ENCODE assay signal across 25 cellular contexts in genomic region chr19:52664461-52664860, GRCh38.
DNase-seq lines count a peak whose midpoint lies in the region; ATAC-seq and TF ChIP-seq lines count a peak whose summit lies in the region.
"Had no signal": no experiment of that assay in that cellular context is flagged by ENCODE, and none has a peak within 500 bp of the region (broad histone marks: within the 10 kb centered on the region; RNA-seq: fewer than 3 reads in every experiment).

No MANE protein-coding gene starts in this region.

- H3K4me3 Mint-ChIP-seq in nephron progenitor cell: no peak overlapping the region
- H3K4me3 Mint-ChIP-seq: activated CD4-positive, alpha-beta T cell treated with anti-CD3 and anti-CD28 coated beads for 36 hours; activated naive CD4-positive, alpha-beta T cell treated with anti-CD3 and anti-CD28 coated beads, Interleukin-2, amount 50 U/mL, for 24 hours; activated T-helper 1 cell treated with anti-CD3 and anti-CD28 coated beads, Interleukin-12 subunit alpha, Interleukin-12 subunit beta, Interleukin-2, Interleukin-4 antibody, amounts not matched to agents 30 ng/mL and 10 ng/mL and 1 ng/mL, durations not matched to agents 14 hours and 24 hours and 36 hours had no signal

- no peak for TF ChIP-seq CTCF in nephron progenitor cell (IDR thresholded peaks at IDR 0.05)

- no peak for ATAC-seq in HG02759 (IDR thresholded peaks at IDR 0.05; ENCODE audit: unreplicated experiment)
- ATAC-seq: activated CD4-positive, alpha-beta T cell treated with anti-CD3 and anti-CD28 coated beads for 36 hours; Right ventricle myocardium inferior; stimulated activated naive CD8-positive, alpha-beta T cell treated with anti-CD3 and anti-CD28 coated beads, Interleukin-15, Interleukin-2, amounts not matched to agents 100 U/mL and 50 U/mL, for 24 hours had no signal

- H3K9me3 Mint-ChIP-seq in nephron progenitor cell: no peaks in the 10 kb centered on the region
- H3K9me3 Mint-ChIP-seq: activated naive CD4-positive, alpha-beta T cell treated with anti-CD3 and anti-CD28 coated beads, Interleukin-2, amount 50 U/mL, for 24 hours had no signal

- no peak for TF ChIP-seq POLR2A in erythroblast (IDR thresholded peaks at IDR 0.05; ENCODE audit: low read length)

- H3K36me3 Mint-ChIP-seq in nephron progenitor cell (ENCODE audit: low read depth): peaks cover 60% of the 10 kb centered on the region

- peak; percentile 38 for DNase-seq in D341Med (ENCODE audit: low spot score)
- DNase-seq in LoVo (ENCODE audit: low spot score): peak; percentile 38
- DNase-seq in epithelial cell of prostate (ENCODE audit: low read depth, low spot score): no peak
- DNase-seq in nephron progenitor cell: peak; percentile 5
- no peak for DNase-seq in SKM-1 treated with dmso at 0.1 percent for 144 hours (lab: John Stamatoyannopoulos, UW; ENCODE audit: unreplicated experiment)
- no peak for DNase-seq in activated T-cell treated with anti-CD3 and anti-CD28 coated beads for 4 hours
- no peak for DNase-seq in erythroblast (lab: John Stamatoyannopoulos, UW)
- DNase-seq: activated CD4-positive, alpha-beta T cell treated with anti-CD3 and anti-CD28 coated beads for 36 hours; Caco-2; central memory CD4-positive, alpha-beta T cell; foreskin melanocyte; MV-4-11; NCI-H1694 treated with DMSO at 0.1 percent for 48 hours; NCI-H2171 treated with DMSO at 0.1 percent for 48 hours; NCI-H526; occipital lobe; spleen; stimulated activated CD4-positive, alpha-beta T cell treated with anti-CD3 and anti-CD28 coated beads, Interleukin-4, amount 100 ng/mL, for 1 hour; stimulated activated naive CD8-positive, alpha-beta T cell treated with anti-CD3 and anti-CD28 coated beads, Interleukin-15, Interleukin-2, amounts not matched to agents 100 U/mL and 50 U/mL, for 24 hours; tibial artery had no signal

- peak overlapping the region; percentile 48 for H3K27ac Mint-ChIP-seq in nephron progenitor cell
- H3K27ac Mint-ChIP-seq: activated CD4-positive, alpha-beta T cell treated with anti-CD3 and anti-CD28 coated beads for 36 hours; activated naive CD4-positive, alpha-beta T cell treated with anti-CD3 and anti-CD28 coated beads, Interleukin-2, amount 50 U/mL, for 24 hours; activated T-helper 1 cell treated with anti-CD3 and anti-CD28 coated beads, Interleukin-12 subunit alpha, Interleukin-12 subunit beta, Interleukin-2, Interleukin-4 antibody, amounts not matched to agents 30 ng/mL and 10 ng/mL and 1 ng/mL, durations not matched to agents 14 hours and 24 hours and 36 hours had no signal

- peak overlapping the region; percentile 98 for H3K27ac ChIP-seq in epithelial cell of prostate
- H3K27ac ChIP-seq: ascending aorta, spleen, tibial artery had no signal

- H3K27me3 Mint-ChIP-seq in nephron progenitor cell (ENCODE audit: low read depth, poor library complexity): peaks cover 3% of the 10 kb centered on the region
- H3K27me3 Mint-ChIP-seq: activated CD4-positive, alpha-beta T cell treated with anti-CD3 and anti-CD28 coated beads for 36 hours; activated naive CD4-positive, alpha-beta T cell treated with anti-CD3 and anti-CD28 coated beads, Interleukin-2, amount 50 U/mL, for 24 hours had no signal

- peaks cover 22% of the 10 kb centered on the region for H3K4me1 Mint-ChIP-seq in nephron progenitor cell

Comparison
In these comparisons a context has a peak if more than half of its experiments do, and no peak if none do; other contexts are left out.
1. DNase-seq: peak in D341Med (single experiment), LoVo (single experiment) and nephron progenitor cell (single experiment); none in epithelial cell of prostate (single experiment), SKM-1 treated with dmso at 0.1 percent for 144 hours (single experiment), activated T-cell treated with anti-CD3 and anti-CD28 coated beads for 4 hours (single experiment) and erythroblast (0 of 2).